Comparison of ENCODE assay signal across 9 cellular contexts in genomic region chr10:45358961-45359360, GRCh38. TPM values are rescaled to one million over a fixed set of nuclear protein-coding genes. Genes with fewer than 3 reads are reported as not detected.
"Had no signal": no experiment of that assay in that cellular context is flagged by ENCODE, and none has a peak within 500 bp of the region (broad histone marks: within the 10 kb centered on the region; RNA-seq: fewer than 3 reads in every experiment).

No MANE protein-coding gene starts in this region.

RNA-seq across cellular contexts. Expression of gene ALOX5, which starts 15.1 kb away (rescaled TPM):
- total RNA-seq: MCF 10A had no signal

RNA-seq across cellular contexts. Expression of gene OR13A1, which starts 43.6 kb away (rescaled TPM):
- total RNA-seq: activated CD4-positive, alpha-beta T cell treated with anti-CD3 and anti-CD28 coated beads, Interleukin-2, amount 10 ng/mL, durations not matched to agents 24 days and 14 days; activated CD8-positive, alpha-beta memory T cell treated with anti-CD3 and anti-CD28 coated beads for 36 hours; activated CD8-positive, alpha-beta T cell treated with anti-CD3 and anti-CD28 coated beads for 36 hours; activated naive CD8-positive, alpha-beta T cell treated with anti-CD3 and anti-CD28 coated beads for 36 hours; activated T-cell treated with anti-CD3 and anti-CD28 coated beads, Interleukin-2, amount 50 U/mL, for 72 hours; activated T-helper 17 cell treated with anti-CD3 and anti-CD28 coated beads, Interleukin-2, amount 50 U/mL, for 72 hours; aorta; MCF 10A; Right ventricle myocardium superior had no signal
- polyA plus RNA-seq: aorta had no signal
